26 cellular contexts compared by ENCODE assay signal in the genomic region with DNA sequence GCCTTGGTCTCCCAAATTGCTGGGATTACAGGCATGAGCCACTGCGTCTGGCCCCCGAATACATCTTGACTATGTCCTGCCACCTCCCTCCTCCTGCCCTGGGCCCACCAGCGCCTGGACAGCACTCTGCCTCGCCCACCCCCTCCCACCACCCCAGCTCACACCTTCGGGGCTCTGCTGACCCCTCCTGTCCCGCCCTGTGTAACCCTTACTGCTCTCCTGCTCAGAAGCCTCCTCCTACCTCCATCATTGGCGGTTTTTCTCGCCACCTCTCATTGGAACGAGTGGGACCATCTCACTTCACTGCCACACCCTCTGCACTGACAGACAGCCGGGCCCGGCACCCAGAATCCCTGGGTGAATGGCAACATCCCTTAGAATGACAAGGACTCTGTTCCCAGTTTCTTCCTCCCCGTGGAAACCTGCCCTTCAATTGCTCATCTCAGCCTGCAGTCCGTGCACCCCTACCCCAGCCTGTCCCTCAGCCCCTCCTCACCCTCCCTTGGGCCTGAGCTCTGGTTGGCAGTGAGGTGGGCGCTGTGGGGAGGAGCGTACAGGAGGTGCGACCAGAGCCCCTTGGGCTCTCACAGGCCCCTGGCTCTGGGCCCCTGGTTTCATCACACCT. TPM values are rescaled to one million over a fixed set of nuclear protein-coding genes. Genes with fewer than 3 reads are reported as not detected.
"Had no signal": no experiment of that assay in that cellular context is flagged by ENCODE, and none has a peak within 500 bp of the region (broad histone marks: within the 10 kb centered on the region; RNA-seq: fewer than 3 reads in every experiment).

No MANE protein-coding gene starts in this region.

- H3K4me3 Mint-ChIP-seq: effector memory CD8-positive, alpha-beta T cell; memory B cell; natural killer cell; stimulated activated effector memory CD8-positive, alpha-beta T cell treated with anti-CD3 and anti-CD28 coated beads, Interleukin-12 subunit alpha, Interleukin-12 subunit beta, amount 100 ng/mL, for 72 hours; type B pancreatic cell had no signal

- H3K27ac Mint-ChIP-seq: effector memory CD8-positive, alpha-beta T cell; memory B cell; natural killer cell; stimulated activated effector memory CD8-positive, alpha-beta T cell treated with anti-CD3 and anti-CD28 coated beads, Interleukin-12 subunit alpha, Interleukin-12 subunit beta, amount 100 ng/mL, for 72 hours; type B pancreatic cell had no signal

- H3K9me3 ChIP-seq: esophagus squamous epithelium, prostate gland, right atrium auricular region, testis, tibial artery had no signal

- H3K36me3 ChIP-seq: esophagus squamous epithelium, prostate gland, right atrium auricular region, tibial artery had no signal

- H3K36me3 Mint-ChIP-seq: memory B cell; natural killer cell; stimulated activated effector memory CD8-positive, alpha-beta T cell treated with anti-CD3 and anti-CD28 coated beads, Interleukin-12 subunit alpha, Interleukin-12 subunit beta, amount 100 ng/mL, for 72 hours; type B pancreatic cell had no signal

- H3K27me3 Mint-ChIP-seq: type B pancreatic cell had no signal

- H3K27me3 ChIP-seq: right atrium auricular region, testis had no signal

- ATAC-seq: effector memory CD8-positive, alpha-beta T cell; left ventricle myocardium superior; natural killer cell; sciatic nerve; stimulated activated effector memory CD8-positive, alpha-beta T cell treated with anti-CD3 and anti-CD28 coated beads, Interleukin-12 subunit alpha, Interleukin-12 subunit beta, amount 100 ng/mL, for 72 hours; stimulated activated naive CD8-positive, alpha-beta T cell treated with anti-CD3 and anti-CD28 coated beads, Interleukin-15, Interleukin-2, amounts not matched to agents 100 U/mL and 50 U/mL, for 24 hours had no signal

- H3K4me3 ChIP-seq: coronary artery, esophagus squamous epithelium, lung, prostate gland, right atrium auricular region, testis, tibial artery had no signal

- H3K27ac ChIP-seq: coronary artery, esophagus squamous epithelium, parathyroid adenoma, prostate gland, right atrium auricular region, testis, tibial artery had no signal

- H3K9me3 Mint-ChIP-seq: effector memory CD8-positive, alpha-beta T cell; memory B cell; natural killer cell; stimulated activated effector memory CD8-positive, alpha-beta T cell treated with anti-CD3 and anti-CD28 coated beads, Interleukin-12 subunit alpha, Interleukin-12 subunit beta, amount 100 ng/mL, for 72 hours; type B pancreatic cell had no signal

- DNase-seq: dermis blood vessel endothelial cell; effector memory CD8-positive, alpha-beta T cell; erythroblast; esophagus squamous epithelium; foreskin melanocyte; hypothalamus; left ventricle myocardium superior; natural killer cell; stimulated activated CD4-positive, alpha-beta T cell treated with anti-CD3 and anti-CD28 coated beads, Interleukin-2, amount 100 ng/mL, for 24 hours; stimulated activated CD4-positive, alpha-beta T cell treated with anti-CD3 and anti-CD28 coated beads, Interleukin-4, amount 100 ng/mL, for 24 hours; stimulated activated naive CD8-positive, alpha-beta T cell treated with anti-CD3 and anti-CD28 coated beads, Interleukin-15, Interleukin-2, amounts not matched to agents 100 U/mL and 50 U/mL, for 24 hours; substantia nigra; testis had no signal

- H3K4me1 Mint-ChIP-seq: memory B cell; natural killer cell; stimulated activated effector memory CD8-positive, alpha-beta T cell treated with anti-CD3 and anti-CD28 coated beads, Interleukin-12 subunit alpha, Interleukin-12 subunit beta, amount 100 ng/mL, for 72 hours had no signal

- H3K4me1 ChIP-seq: parathyroid adenoma, prostate gland, right atrium auricular region, testis, tibial artery had no signal

RNA-seq across cellular contexts. Expression of gene LRRC74B, which starts 32.2 kb away (rescaled TPM):
- total RNA-seq: dermis blood vessel endothelial cell, left ventricle myocardium superior, mononuclear cell, osteoblast, right atrium auricular region, sciatic nerve, urinary bladder had no signal

RNA-seq across cellular contexts. Expression of gene SLC7A4, which starts 45.6 kb away (rescaled TPM):
- total RNA-seq: dermis blood vessel endothelial cell, mononuclear cell, natural killer cell had no signal
